13 cellular contexts compared by ENCODE assay signal in genomic region chr1:154422521-154422920, GRCh38. TPM values are rescaled to one million over a fixed set of nuclear protein-coding genes. Genes with fewer than 3 reads are reported as not detected.
A peak's percentile ranks its signal among the peaks of the same experiment; 100 is the strongest.
DNase-seq lines count a peak whose midpoint lies in the region; ATAC-seq and TF ChIP-seq lines count a peak whose summit lies in the region.
"Had no signal": no experiment of that assay in that cellular context is flagged by ENCODE, and none has a peak within 500 bp of the region (broad histone marks: within the 10 kb centered on the region; RNA-seq: fewer than 3 reads in every experiment).

No MANE protein-coding gene starts in this region.

- peaks cover 96% of the 10 kb centered on the region for H3K4me1 Mint-ChIP-seq in dendritic cell treated with granulocyte-macrophage colony-stimulating factor and Interleukin-4, amounts not matched to agents 40 ng/mL and 50 ng/mL, for 4 days (ENCODE audit: low read depth)
- peaks cover 38% of the 10 kb centered on the region for H3K4me1 Mint-ChIP-seq in neural crest cell

- H3K4me3 Mint-ChIP-seq in dendritic cell treated with granulocyte-macrophage colony-stimulating factor and Interleukin-4, amounts not matched to agents 40 ng/mL and 50 ng/mL, for 4 days, result peak overlapping the region; percentile 20
- H3K4me3 Mint-ChIP-seq in neural crest cell, result no peak overlapping the region
- H3K4me3 Mint-ChIP-seq: B cell; immature natural killer cell; natural killer cell treated with Interleukin-12 subunit alpha and Interleukin-12 subunit beta and Interleukin-15 and Interleukin-18, amount 100 ng/mL, for 72 hours had no signal

- TF ChIP-seq CTCF in left ventricle myocardium inferior (IDR thresholded peaks at IDR 0.05; ENCODE audit: borderline replicate concordance) (no peak), neural crest cell (conservative IDR thresholded peaks at IDR 0.05) (no peak)

- no peak for DNase-seq in left ventricle myocardium inferior
- DNase-seq in left cardiac atrium, result no peak
- no peak for DNase-seq in neural crest cell (ENCODE audit: low read depth, low spot score)
- no peak for DNase-seq in GOT3 (lab: John Stamatoyannopoulos, UW)
- no peak for DNase-seq in stimulated activated CD8-positive, alpha-beta memory T cell treated with anti-CD3 and anti-CD28 coated beads, Interleukin-4, amount 100 ng/mL, for 48 hours
- no peak for DNase-seq in SW480 (ENCODE audit: low spot score)
- DNase-seq: immature natural killer cell; NCI-H2107; stimulated activated CD4-positive, alpha-beta T cell treated with anti-CD3 and anti-CD28 coated beads, Interleukin-12 subunit alpha, Interleukin-12 subunit beta, amount 100 ng/mL, for 4 hours had no signal

- H3K36me3 Mint-ChIP-seq in dendritic cell treated with granulocyte-macrophage colony-stimulating factor and Interleukin-4, amounts not matched to agents 40 ng/mL and 50 ng/mL, for 4 days (ENCODE audit: low read depth), result peaks cover 77% of the 10 kb centered on the region
- no peaks in the 10 kb centered on the region for H3K36me3 Mint-ChIP-seq in neural crest cell (ENCODE audit: low read depth)
- H3K36me3 Mint-ChIP-seq: immature natural killer cell; natural killer cell treated with Interleukin-12 subunit alpha and Interleukin-12 subunit beta and Interleukin-15 and Interleukin-18, amount 100 ng/mL, for 72 hours had no signal

- peak overlapping the region; percentile 98 for H3K27ac ChIP-seq in left ventricle myocardium inferior (replicated peaks)

- no peaks in the 10 kb centered on the region for H3K9me3 ChIP-seq in left ventricle myocardium inferior (replicated peaks)

- H3K9me3 Mint-ChIP-seq in dendritic cell treated with granulocyte-macrophage colony-stimulating factor and Interleukin-4, amounts not matched to agents 40 ng/mL and 50 ng/mL, for 4 days, result no peaks in the 10 kb centered on the region
- H3K9me3 Mint-ChIP-seq in neural crest cell, result no peaks in the 10 kb centered on the region
- H3K9me3 Mint-ChIP-seq: immature natural killer cell; natural killer cell treated with Interleukin-12 subunit alpha and Interleukin-12 subunit beta and Interleukin-15 and Interleukin-18, amount 100 ng/mL, for 72 hours had no signal

- no peaks in the 10 kb centered on the region for H3K27me3 Mint-ChIP-seq in dendritic cell treated with granulocyte-macrophage colony-stimulating factor and Interleukin-4, amounts not matched to agents 40 ng/mL and 50 ng/mL, for 4 days
- no peaks in the 10 kb centered on the region for H3K27me3 Mint-ChIP-seq in neural crest cell (ENCODE audit: low read depth)
- H3K27me3 Mint-ChIP-seq: B cell had no signal

- H3K27ac Mint-ChIP-seq in dendritic cell treated with granulocyte-macrophage colony-stimulating factor and Interleukin-4, amounts not matched to agents 40 ng/mL and 50 ng/mL, for 4 days, result peak overlapping the region; percentile 86
- peak overlapping the region; percentile 3 for H3K27ac Mint-ChIP-seq in neural crest cell (ENCODE audit: unreplicated experiment)
- H3K27ac Mint-ChIP-seq: B cell; immature natural killer cell; natural killer cell treated with Interleukin-12 subunit alpha and Interleukin-12 subunit beta and Interleukin-15 and Interleukin-18, amount 100 ng/mL, for 72 hours had no signal

- no peak overlapping the region for H3K4me3 ChIP-seq in left ventricle myocardium inferior

- intact Hi-C loops in left ventricle myocardium inferior (cut with micrococcal nuclease), result no loop called here
- intact Hi-C loops in left cardiac atrium (cut with DNase I), result no loop called here
- intact Hi-C loops in dendritic cell treated with granulocyte-macrophage colony-stimulating factor and Interleukin-4, amounts not matched to agents 40 ng/mL and 50 ng/mL, for 4 days (cut with micrococcal nuclease), result loop anchor here (2.0 kb wide), 1 partner anchor 14 kb away; no protein-coding TSS in a partner anchor

- no peak for ATAC-seq in left cardiac atrium
- ATAC-seq in GM18873 (IDR thresholded peaks at IDR 0.05; ENCODE audit: low FRiP score, unreplicated experiment), result no peak
- ATAC-seq: natural killer cell treated with Interleukin-12 subunit alpha and Interleukin-12 subunit beta and Interleukin-15 and Interleukin-18, amount 100 ng/mL, for 72 hours had no signal

- H3K4me1 ChIP-seq in left ventricle myocardium inferior, result peaks cover 88% of the 10 kb centered on the region

- H3K27me3 ChIP-seq in left ventricle myocardium inferior (ENCODE audit: low read depth), result no peaks in the 10 kb centered on the region

- H3K36me3 ChIP-seq in left ventricle myocardium inferior, result no peaks in the 10 kb centered on the region

RNA-seq across cellular contexts. Expression of gene IL6R, which starts 17.4 kb away (rescaled TPM):
- total RNA-seq in left ventricle myocardium inferior (10.5 TPM), left cardiac atrium (10 to 100 TPM; 11.2 to 11.4 TPM), neural crest cell (0.07 and 0.09 TPM in 2 replicates)

Comparison
In these comparisons a context has a peak if more than half of its experiments do, and no peak if none do; other contexts are left out.
1. RNA of gene IL6R, which starts 17.4 kb away (total RNA-seq): 11.2 to 11.4 TPM in left cardiac atrium and 10.5 TPM in left ventricle myocardium inferior (single experiment); 0.07 to 0.09 TPM in neural crest cell; every median in the first group is over 10 times any median in the second.